ENCODE assay signal across 8 cellular contexts in the genomic region with DNA sequence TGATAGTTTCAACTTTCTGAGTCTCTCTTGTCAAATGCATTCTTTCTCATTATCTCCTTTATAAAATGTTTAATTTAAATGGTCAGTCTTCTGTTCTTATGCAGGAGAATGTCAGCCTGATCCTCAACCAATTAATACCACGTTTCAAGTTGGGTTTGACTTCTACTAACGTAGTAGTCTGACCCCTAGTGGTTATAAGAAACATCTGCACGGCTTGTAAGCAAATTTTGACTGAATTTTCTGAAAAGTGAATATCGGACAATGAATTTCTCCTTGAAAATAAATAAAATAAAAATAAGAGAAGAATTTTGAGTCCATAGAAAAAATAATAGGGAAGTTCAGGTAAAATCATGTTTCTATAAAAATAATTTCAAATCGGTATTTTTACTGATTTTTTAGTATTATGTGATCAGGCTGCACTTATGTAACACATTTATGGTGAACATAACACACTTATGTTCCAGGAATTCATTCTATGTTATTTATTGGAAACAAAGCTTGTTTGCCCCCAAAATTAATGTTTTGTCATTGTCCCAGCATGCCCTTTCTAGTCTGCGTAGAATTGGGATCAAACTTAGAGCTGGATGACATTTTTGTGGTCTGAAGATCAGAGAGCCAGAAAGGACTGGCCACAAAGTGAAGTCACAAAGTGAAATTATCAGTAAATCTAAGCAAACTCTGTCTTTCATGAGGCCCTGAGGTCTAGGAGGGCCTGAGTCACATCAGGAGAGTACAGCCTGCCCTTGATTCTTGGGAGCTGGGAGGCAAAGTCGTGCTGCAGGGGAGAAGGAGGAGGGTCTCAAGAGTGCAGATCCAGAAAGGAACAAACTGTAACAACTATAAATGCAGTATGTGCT.
DNase-seq lines count a peak whose midpoint lies in the region; ATAC-seq and TF ChIP-seq lines count a peak whose summit lies in the region.

No MANE protein-coding gene starts in this region.

- H3K27ac Mint-ChIP-seq in T-cell, result no peak overlapping the region

- H3K27me3 Mint-ChIP-seq in T-cell, result peaks cover 9 to 19% of the 10 kb centered on the region in 2 donors

- 26 to 29% methylated on average over 7 of the region's 7 CpGs for WGBS in body of pancreas, 2 donors

- no peaks in the 10 kb centered on the region for H3K9me3 Mint-ChIP-seq in T-cell

- no peak overlapping the region for H3K4me3 Mint-ChIP-seq in T-cell

- ATAC-seq in HG02798 (IDR thresholded peaks at IDR 0.05; ENCODE audit: poor library complexity, unreplicated experiment) (peak; percentile 48), body of pancreas (peak; percentile 45), T-cell (replicated peaks in 1 of 4) (no peak), GM18505 (IDR thresholded peaks at IDR 0.05; ENCODE audit: unreplicated experiment) (no peak), HG03469 (IDR thresholded peaks at IDR 0.05; ENCODE audit: unreplicated experiment) (no peak)

- H3K4me1 Mint-ChIP-seq in T-cell, result no peaks in the 10 kb centered on the region

- H3K4me1 ChIP-seq in body of pancreas, result no peaks in the 10 kb centered on the region

- POLR2A ChIA-PET in T-cell (lab: Charles Lee), result no interaction called here

- no peak overlapping the region for H3K4me3 ChIP-seq in body of pancreas

- H3K27me3 ChIP-seq in body of pancreas, result no peaks in the 10 kb centered on the region

- H3K9me3 ChIP-seq in body of pancreas, result no peaks in the 10 kb centered on the region

- TF ChIP-seq CTCF in body of pancreas (IDR thresholded peaks at IDR 0.05), result peak; percentile 60 to 90 (median 83)

- H3K27ac ChIP-seq in body of pancreas, result no peak overlapping the region

- peak; percentile 17 for DNase-seq in DMS 273 treated with DMSO at 0.1 percent for 48 hours (lab: John Stamatoyannopoulos, UW)
- peak; percentile 49 for DNase-seq in NCI-H446 treated with DMSO at 0.1 percent for 48 hours (lab: John Stamatoyannopoulos, UW)
- peak in 1 of 4 donors; percentile 3 for DNase-seq in body of pancreas
- peak; percentile 68 for DNase-seq in kidney tubule cell (ENCODE audit: low spot score)
- DNase-seq in T-cell, result no peak

- H3K36me3 ChIP-seq in body of pancreas (replicated peaks in 1 of 2; ENCODE audit: insufficient read depth in 1 of 2, low read depth in 2 of 2), result no peaks in the 10 kb centered on the region

- intact Hi-C loops in body of pancreas (cut with DNase I), result loop anchor here (5.0 kb wide), 1 partner anchor 414 kb away; no protein-coding TSS in a partner anchor

- no peaks in the 10 kb centered on the region for H3K36me3 Mint-ChIP-seq in T-cell

- TF ChIP-seq POLR2A in body of pancreas (IDR thresholded peaks at IDR 0.05), result no peak
- no peak for TF ChIP-seq POLR2A in GM18505 (IDR thresholded peaks at IDR 0.05; ENCODE audit: borderline replicate concordance, extremely low read depth, insufficient read depth, insufficient read length)

- CTCF ChIA-PET in T-cell (lab: Charles Lee), result interaction anchor here in 1 of 2 donors (0.7 kb wide), 1 partner anchor 26 kb away, joined by 3 read pairs; no protein-coding TSS in a partner anchor

Comparison
In these comparisons a context has a peak if more than half of its experiments do, and no peak if none do; other contexts are left out.
1. DNase-seq: peak in DMS 273 treated with DMSO at 0.1 percent for 48 hours (single experiment), NCI-H446 treated with DMSO at 0.1 percent for 48 hours (single experiment) and kidney tubule cell (single experiment); none in T-cell (0 of 34).
2. ATAC-seq: peak in HG02798 (single experiment) and body of pancreas (single experiment); none in T-cell (0 of 4), GM18505 (single experiment) and HG03469 (single experiment).